ENCODE assay signal across 1 cellular context in genomic region chr7:73830872-73831655, GRCh38.
TF ChIP-seq lines count a peak whose summit lies in the region.

TSS of gene CLDN4 (plus strand) at chr7:73830996. CDS start at chr7:73831202, 206 bp downstream.

TF ChIP-seq in WTC11, 78 proteins besides CTCF, POLR2A, EP300 and RAD21 (continued from another document):
- TF ChIP-seq ZBTB43 (CRISPR knock-in tag; IDR thresholded peaks at IDR 0.05) (no peak), FOXJ3 (CRISPR knock-in tag; IDR thresholded peaks at IDR 0.05; ENCODE audit: borderline replicate concordance) (no peak), ZNF512 (CRISPR knock-in tag; IDR thresholded peaks at IDR 0.05; ENCODE audit: borderline replicate concordance) (no peak), JAZF1 (CRISPR knock-in tag; IDR thresholded peaks at IDR 0.05) (no peak), SMAD4 (CRISPR knock-in tag; IDR thresholded peaks at IDR 0.05) (no peak), ZNF423 (CRISPR knock-in tag; IDR thresholded peaks at IDR 0.05) (no peak), NR3C1 (CRISPR knock-in tag; conservative IDR thresholded peaks at IDR 0.05; ENCODE audit: low read depth) (no peak), EMX1 (CRISPR knock-in tag; IDR thresholded peaks at IDR 0.05) (0 out of 2 replicates have a peak, but pooled peaks have one; percentile 47)
